11 cellular contexts compared by ENCODE assay signal in genomic region chr15:45080593-45080992, GRCh38. TPM values are rescaled to one million over a fixed set of nuclear protein-coding genes. Genes with fewer than 3 reads are reported as not detected.
"Had no signal": no experiment of that assay in that cellular context is flagged by ENCODE, and none has a peak within 500 bp of the region (broad histone marks: within the 10 kb centered on the region; RNA-seq: fewer than 3 reads in every experiment).

No MANE protein-coding gene starts in this region.

RNA-seq across cellular contexts. Expression of gene DUOX2, which starts 33.4 kb away (rescaled TPM):
- total RNA-seq: activated B cell treated with CpG ODN at 0.5 μM for 24 hours; activated naive CD4-positive, alpha-beta T cell treated with anti-CD3 and anti-CD28 coated beads for 36 hours; activated T-helper 1 cell treated with anti-CD3 and anti-CD28 coated beads, Interleukin-12 subunit alpha, Interleukin-12 subunit beta, Interleukin-2, Interleukin-4 antibody, amounts not matched to agents 30 ng/mL and 10 ng/mL and 1 ng/mL, durations not matched to agents 14 hours and 24 hours and 36 hours; M059J; PC-3 had no signal

RNA-seq across cellular contexts. Expression of gene DUOXA2, which starts 33.5 kb away (rescaled TPM):
- total RNA-seq: activated B cell treated with CpG ODN at 0.5 μM for 24 hours; activated CD4-positive, alpha-beta memory T cell treated with anti-CD3 and anti-CD28 coated beads for 36 hours; activated naive CD4-positive, alpha-beta T cell treated with anti-CD3 and anti-CD28 coated beads for 36 hours; activated naive CD4-positive, alpha-beta T cell treated with anti-CD3 and anti-CD28 coated beads, Interleukin-2, amount 50 U/mL, for 72 hours; activated T-cell treated with anti-CD3 and anti-CD28 coated beads, Interleukin-2, amount 50 U/mL, for 4 hours; activated T-helper 1 cell treated with anti-CD3 and anti-CD28 coated beads, Interleukin-12 subunit alpha, Interleukin-12 subunit beta, Interleukin-2, Interleukin-4 antibody, amounts not matched to agents 30 ng/mL and 10 ng/mL and 1 ng/mL, durations not matched to agents 14 hours and 24 hours and 36 hours; astrocyte; bronchial epithelial cell; K562; PC-3 had no signal
- polyA plus RNA-seq: K562 had no signal

RNA-seq across cellular contexts. Expression of gene DUOXA1, which starts 49.1 kb away (rescaled TPM):
- total RNA-seq: activated naive CD4-positive, alpha-beta T cell treated with anti-CD3 and anti-CD28 coated beads for 36 hours; activated T-helper 1 cell treated with anti-CD3 and anti-CD28 coated beads, Interleukin-12 subunit alpha, Interleukin-12 subunit beta, Interleukin-2, Interleukin-4 antibody, amounts not matched to agents 30 ng/mL and 10 ng/mL and 1 ng/mL, durations not matched to agents 14 hours and 24 hours and 36 hours; M059J; PC-3 had no signal

RNA-seq across cellular contexts. Expression of gene DUOX1, which starts 49.2 kb away (rescaled TPM):
- total RNA-seq: M059J, PC-3 had no signal
